20 cellular contexts compared by ENCODE assay signal in the genomic region with DNA sequence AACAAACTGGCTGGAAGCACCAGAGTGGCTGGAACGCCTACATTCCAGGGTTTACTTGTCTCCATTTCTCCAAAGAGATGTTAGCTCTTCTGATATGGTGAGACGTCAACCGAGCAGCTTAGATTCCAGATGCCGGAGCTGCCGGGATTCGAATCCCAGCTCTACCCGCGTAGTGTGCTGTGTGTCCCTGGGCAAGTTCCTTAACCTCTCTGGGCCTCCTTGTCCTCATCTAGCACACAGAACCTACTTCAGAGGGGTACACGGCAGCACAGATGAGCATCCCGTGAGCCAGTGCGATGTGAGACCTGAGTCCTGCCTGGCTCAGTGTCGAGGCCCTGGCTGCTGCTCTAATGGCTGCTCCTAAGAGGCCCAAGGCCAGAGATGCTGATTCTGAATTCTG.
DNase-seq lines count a peak whose midpoint lies in the region; ATAC-seq, FAIRE-seq and TF ChIP-seq lines count a peak whose summit lies in the region.
"Had no signal": no experiment of that assay in that cellular context is flagged by ENCODE, and none has a peak within 500 bp of the region (broad histone marks: within the 10 kb centered on the region; RNA-seq: fewer than 3 reads in every experiment).

No MANE protein-coding gene starts in this region.

- TF ChIP-seq EP300 in K562 (IDR thresholded peaks at IDR 0.05; ENCODE audit: low read length) = no peak

- DNase-seq in right cardiac atrium = peak in 2 of 3 donors; percentile 2 to 12
- no peak for DNase-seq in right atrium auricular region (ENCODE audit: low spot score)
- no peak for DNase-seq in K562 (ENCODE audit: extremely low read depth in 1 of 4, low spot score in 3 of 4)
- peak in 1 of 2 donors; percentile 49 for DNase-seq in psoas muscle
- no peak for DNase-seq in endothelial cell (ENCODE audit: low spot score)
- DNase-seq in stimulated activated effector memory CD8-positive, alpha-beta T cell treated with anti-CD3 and anti-CD28 coated beads, Interleukin-12 subunit alpha, Interleukin-12 subunit beta, amount 100 ng/mL, for 72 hours (ENCODE audit: low spot score in 2 of 2) = no peak
- DNase-seq in iPS-NIHi11 (ENCODE audit: low spot score) = no peak
- DNase-seq: CD8-positive, alpha-beta T cell; COR-L47; DMS153; DMS79 treated with DMSO at 0.1 percent for 48 hours; EL; H9 had no signal

- no peaks in the 10 kb centered on the region for H3K27me3 Mint-ChIP-seq in endothelial cell (ENCODE audit: unreplicated experiment)
- H3K27me3 Mint-ChIP-seq: B cell had no signal

- H3K9me1 ChIP-seq in K562 (ENCODE audit: control insufficient read depth, insufficient read depth, low read length) = no peaks in the 10 kb centered on the region

- no peaks in the 10 kb centered on the region for H3K79me2 ChIP-seq in K562 (ENCODE audit: control insufficient read depth, insufficient read depth, low read length)

- ATAC-seq in right cardiac atrium (no peak), K562 (no peak), psoas muscle (no peak)
- no peak for ATAC-seq in stimulated activated effector memory CD8-positive, alpha-beta T cell treated with anti-CD3 and anti-CD28 coated beads, Interleukin-12 subunit alpha, Interleukin-12 subunit beta, amount 100 ng/mL, for 72 hours
- ATAC-seq: CD8-positive, alpha-beta T cell had no signal

- 95% methylated on average over 12 of the region's 12 CpGs for WGBS in right cardiac atrium
- 4% methylated on average over 10 of the region's 12 CpGs for WGBS in K562 (ENCODE audit: insufficient coverage, low coverage, missing lambda C conversion rate)
- WGBS in psoas muscle, 3 donors = 88 to 93% (median 90%) methylated on average over 12 of the region's 12 CpGs

- POLR2A ChIA-PET in K562 (lab: Yijun Ruan, JAX) = interaction anchor here (0.8 kb wide), 1 partner anchor 47 kb away, joined by 3 read pairs; no protein-coding TSS in a partner anchor

- TF ChIP-seq POLR2A in K562 (conservative IDR thresholded peaks at IDR 0.05) = no peak

- H3K27ac ChIP-seq in right cardiac atrium (ENCODE audit: low read length) (no peak overlapping the region), right atrium auricular region (no peak overlapping the region), K562 (ENCODE audit: extremely low read depth, low read depth, low read length) (no peak overlapping the region), psoas muscle (peak overlapping the region; percentile 90)

- H3K36me3 Mint-ChIP-seq in endothelial cell (ENCODE audit: low read depth, unreplicated experiment) = peaks cover 8% of the 10 kb centered on the region
- no peaks in the 10 kb centered on the region for H3K36me3 Mint-ChIP-seq in stimulated activated effector memory CD8-positive, alpha-beta T cell treated with anti-CD3 and anti-CD28 coated beads, Interleukin-12 subunit alpha, Interleukin-12 subunit beta, amount 100 ng/mL, for 72 hours
- H3K36me3 Mint-ChIP-seq: CD14-positive monocyte had no signal

- BruUV-seq in K562 (replicated peaks; lab: Mats Ljungman, UMichigan) = no TSS peak

- CTCF ChIA-PET in K562 (lab: Yijun Ruan, JAX; ENCODE audit: low intra/inter-chr PET ratio) = no interaction called here

- H2AFZ ChIP-seq in K562 (ENCODE audit: low read depth, low read length) = no peak overlapping the region
- H2AFZ ChIP-seq: GM23338 had no signal

- H3K4me1 Mint-ChIP-seq in endothelial cell (ENCODE audit: unreplicated experiment) = peaks cover 7% of the 10 kb centered on the region
- H3K4me1 Mint-ChIP-seq in stimulated activated effector memory CD8-positive, alpha-beta T cell treated with anti-CD3 and anti-CD28 coated beads, Interleukin-12 subunit alpha, Interleukin-12 subunit beta, amount 100 ng/mL, for 72 hours = no peaks in the 10 kb centered on the region
- H3K4me1 Mint-ChIP-seq: B cell, IgD-negative memory B cell had no signal

- FAIRE-seq in K562 (lab: Jason Lieb, UNC) = no peak
- FAIRE-seq: D721Med, G401.6, GM12891 had no signal

- H3K4me3 Mint-ChIP-seq in endothelial cell (ENCODE audit: unreplicated experiment) = no peak overlapping the region
- no peak overlapping the region for H3K4me3 Mint-ChIP-seq in stimulated activated effector memory CD8-positive, alpha-beta T cell treated with anti-CD3 and anti-CD28 coated beads, Interleukin-12 subunit alpha, Interleukin-12 subunit beta, amount 100 ng/mL, for 72 hours
- H3K4me3 Mint-ChIP-seq: B cell; CD14-positive monocyte; CD8-positive, alpha-beta T cell; GM23338; H9; IgD-negative memory B cell had no signal

- no peak for TF ChIP-seq RAD21 in K562 (CRISPR knock-in tag; conservative IDR thresholded peaks at IDR 0.05 in 1 of 2, IDR thresholded peaks at IDR 0.05 in 1 of 2)

- H3K4me2 ChIP-seq in K562 (ENCODE audit: insufficient read depth, low read length) = no peak overlapping the region
- H3K4me2 ChIP-seq: GM23338 had no signal

- H3K4me3 ChIP-seq in right cardiac atrium (ENCODE audit: low read length) (no peak overlapping the region), right atrium auricular region (no peak overlapping the region), K562 (no peak overlapping the region), psoas muscle (no peak overlapping the region)
- H3K4me3 ChIP-seq: GM23338 had no signal

- TF ChIP-seq CTCF in right atrium auricular region (IDR thresholded peaks at IDR 0.05) (no peak), K562 (IDR thresholded peaks at IDR 0.05 in 2 of 3, conservative IDR thresholded peaks at IDR 0.05 in 1 of 3; ENCODE audit: insufficient read depth in 2 of 3, low read depth in 1 of 3, low read length in 3 of 3) (no peak), psoas muscle (IDR thresholded peaks at IDR 0.05) (no peak), endothelial cell (IDR thresholded peaks at IDR 0.05; ENCODE audit: unreplicated experiment) (no peak)

- no peaks in the 10 kb centered on the region for H3K27me3 ChIP-seq in right cardiac atrium (ENCODE audit: control insufficient read depth, insufficient read depth)
- H3K27me3 ChIP-seq in right atrium auricular region = no peaks in the 10 kb centered on the region
- peaks cover 2 to 56% of the 10 kb centered on the region in 2 experiments; a peak in 3 of 5 replicates for H3K27me3 ChIP-seq in K562 (ENCODE audit: control insufficient read depth in 2 of 2, insufficient read depth in 2 of 2, low read length in 2 of 2)
- H3K27me3 ChIP-seq in psoas muscle (ENCODE audit: insufficient read depth in 3 of 3, low read length in 2 of 3) = no peaks in the 10 kb centered on the region

- no peaks in the 10 kb centered on the region for H3K9me3 ChIP-seq in right cardiac atrium (ENCODE audit: control insufficient read depth, low read length)
- peaks cover under 1 to 8% of the 10 kb centered on the region in 2 donors for H3K9me3 ChIP-seq in right atrium auricular region
- H3K9me3 ChIP-seq in K562 (replicated peaks; ENCODE audit: control insufficient read depth, insufficient read depth, low read depth, low read length) = 0 out of 2 replicates have a peak, but pooled peaks cover 2% of the 10 kb centered on the region
- no peaks in the 10 kb centered on the region for H3K9me3 ChIP-seq in psoas muscle

- no peak overlapping the region for H3K27ac Mint-ChIP-seq in endothelial cell (ENCODE audit: unreplicated experiment)
- no peak overlapping the region for H3K27ac Mint-ChIP-seq in stimulated activated effector memory CD8-positive, alpha-beta T cell treated with anti-CD3 and anti-CD28 coated beads, Interleukin-12 subunit alpha, Interleukin-12 subunit beta, amount 100 ng/mL, for 72 hours
- H3K27ac Mint-ChIP-seq: B cell; CD14-positive monocyte; CD8-positive, alpha-beta T cell; GM23338 had no signal

- in situ Hi-C loops in K562 (cut with MboI) = no loop called here

- intact Hi-C loops in right cardiac atrium (cut with DNase I) = no loop called here
- intact Hi-C loops in K562 (cut with micrococcal nuclease) = no loop called here
- intact Hi-C loops in psoas muscle (cut with DNase I) = no loop called here

- H3K36me3 ChIP-seq in right atrium auricular region (peaks cover 6% of the 10 kb centered on the region), K562 (ENCODE audit: control insufficient read depth, insufficient read depth, low read length) (no peaks in the 10 kb centered on the region), psoas muscle (ENCODE audit: insufficient read depth in 1 of 2, low read depth in 1 of 2) (peaks cover 0 to 53% of the 10 kb centered on the region in 2 donors)

- peaks cover 19% of the 10 kb centered on the region for H3K9me3 Mint-ChIP-seq in endothelial cell (ENCODE audit: unreplicated experiment)
- H3K9me3 Mint-ChIP-seq in stimulated activated effector memory CD8-positive, alpha-beta T cell treated with anti-CD3 and anti-CD28 coated beads, Interleukin-12 subunit alpha, Interleukin-12 subunit beta, amount 100 ng/mL, for 72 hours = peaks cover 16% of the 10 kb centered on the region

- H3K4me1 ChIP-seq in right cardiac atrium (ENCODE audit: control insufficient read depth, insufficient read depth, low read length) (no peaks in the 10 kb centered on the region), right atrium auricular region (peaks cover 0 to 31% of the 10 kb centered on the region in 2 donors), K562 (replicated peaks in 1 of 2; ENCODE audit: control insufficient read depth in 2 of 2, insufficient read depth in 2 of 2, low read length in 2 of 2) (no peaks in the 10 kb centered on the region), psoas muscle (peaks cover 67% of the 10 kb centered on the region)

- H3K9ac ChIP-seq in K562 (ENCODE audit: insufficient read depth in 1 of 2, low read depth in 2 of 2, low read length in 2 of 2) = no peak overlapping the region

- H4K20me1 ChIP-seq in K562 (replicated peaks; ENCODE audit: control insufficient read depth, insufficient read depth, low read length) = peaks cover 7% of the 10 kb centered on the region; the same call in 1 of the 2 replicates

TF ChIP-seq in K562, 482 proteins besides CTCF, POLR2A, EP300 and RAD21:
- TF ChIP-seq FOXA3 (CRISPR knock-in tag; conservative IDR thresholded peaks at IDR 0.05 in 1 of 2, IDR thresholded peaks at IDR 0.05 in 1 of 2) = no peak
- 0 out of 2 replicates have a peak, but pooled peaks have one; percentile 44 for TF ChIP-seq PTBP1 (IDR thresholded peaks at IDR 0.05; ENCODE audit: low read depth, low read length)
- peak; percentile 55; the same call in 1 of the 2 replicates for TF ChIP-seq BCOR (IDR thresholded peaks at IDR 0.05)
- peak; percentile 83 for TF ChIP-seq ZFP36 (IDR thresholded peaks at IDR 0.05; ENCODE audit: low read depth, low read length, partially characterized antibody)
- TF ChIP-seq IRF2 (CRISPR knock-in tag; IDR thresholded peaks at IDR 0.05) = no peak
- peak; percentile 87 for TF ChIP-seq RBM25 (IDR thresholded peaks at IDR 0.05; ENCODE audit: low read depth, low read length, severe bottlenecking)

Comparison
In these comparisons a context has a peak if more than half of its experiments do, and no peak if none do; other contexts are left out.
1. DNase-seq: peak in right cardiac atrium (2 of 3); none in right atrium auricular region (single experiment), K562 (0 of 4), endothelial cell (single experiment), stimulated activated effector memory CD8-positive, alpha-beta T cell treated with anti-CD3 and anti-CD28 coated beads, Interleukin-12 subunit alpha, Interleukin-12 subunit beta, amount 100 ng/mL, for 72 hours (0 of 2) and iPS-NIHi11 (single experiment).